In the genomic region with DNA sequence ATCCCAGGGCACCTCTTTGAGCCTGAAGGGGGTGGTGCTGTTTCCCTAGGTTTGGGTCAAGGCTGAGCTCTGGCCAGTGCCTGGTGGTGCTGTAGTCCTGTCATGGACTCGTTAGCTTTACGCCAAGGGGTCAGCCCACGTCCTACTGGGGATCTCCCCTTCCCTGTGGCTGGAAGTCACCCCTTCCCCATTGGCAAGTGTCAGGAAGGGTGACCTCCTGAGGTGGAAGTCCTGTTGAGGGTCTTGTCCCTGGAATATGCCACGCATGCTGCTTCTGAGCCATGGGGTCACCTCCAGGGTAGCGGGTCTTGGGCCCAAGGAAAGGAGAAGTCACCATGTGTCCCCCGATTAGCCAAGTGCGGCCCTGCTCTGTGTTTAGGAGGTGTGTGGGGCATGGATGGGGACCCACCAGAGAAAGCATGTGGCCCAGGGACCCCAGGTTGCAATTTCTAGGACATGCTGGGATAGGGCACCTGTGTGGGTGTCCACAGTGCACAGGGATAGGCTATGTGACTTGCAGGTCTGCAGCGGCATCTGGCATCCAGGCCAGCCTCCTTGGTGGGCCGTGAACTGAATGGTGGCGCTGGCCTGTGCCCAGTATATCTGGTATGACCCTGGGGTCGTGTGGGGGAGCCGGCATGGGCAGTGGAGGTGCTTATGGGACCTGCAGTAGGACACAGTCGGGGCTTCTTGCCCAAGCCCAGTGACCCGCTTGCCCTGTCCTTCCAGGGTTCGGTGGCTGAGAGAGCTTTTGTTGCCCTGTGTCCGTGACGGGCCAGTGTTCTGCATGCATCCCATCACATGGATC, we compare ENCODE assay signal across 20 cellular contexts.
A peak's percentile ranks its signal among the peaks of the same experiment; 100 is the strongest.
DNase-seq lines count a peak whose midpoint lies in the region; ATAC-seq and TF ChIP-seq lines count a peak whose summit lies in the region.
"Had no signal": no experiment of that assay in that cellular context is flagged by ENCODE, and none has a peak within 500 bp of the region (broad histone marks: within the 10 kb centered on the region; RNA-seq: fewer than 3 reads in every experiment).

No MANE protein-coding gene starts in this region.

- TF ChIP-seq CTCF in esophagus muscularis mucosa (IDR thresholded peaks at IDR 0.05) (no peak), natural killer cell (IDR thresholded peaks at IDR 0.05) (no peak), upper lobe of left lung (IDR thresholded peaks at IDR 0.05) (no peak)

- H3K36me3 ChIP-seq in esophagus muscularis mucosa: no peaks in the 10 kb centered on the region
- H3K36me3 ChIP-seq in upper lobe of left lung: no peaks in the 10 kb centered on the region
- H3K36me3 ChIP-seq: cardiac muscle cell had no signal

- WGBS in esophagus muscularis mucosa: 78% methylated on average over 9 of the region's 17 CpGs
- WGBS in upper lobe of left lung, 2 donors: 85 to 91% methylated on average over 9 to 15 of the region's 17 CpGs

- no peaks in the 10 kb centered on the region for H3K4me1 Mint-ChIP-seq in natural killer cell
- no peaks in the 10 kb centered on the region for H3K4me1 Mint-ChIP-seq in activated CD4-positive, alpha-beta memory T cell treated with anti-CD3 and anti-CD28 coated beads, Interleukin-2, amount 10 ng/mL, durations not matched to agents 7 days and 5 days
- H3K4me1 Mint-ChIP-seq: activated naive CD4-positive, alpha-beta T cell treated with anti-CD3 and anti-CD28 coated beads, Interleukin-2, amount 50 U/mL, for 24 hours had no signal

- H3K27me3 ChIP-seq in esophagus muscularis mucosa (no peaks in the 10 kb centered on the region), upper lobe of left lung (no peaks in the 10 kb centered on the region)
- H3K27me3 ChIP-seq: cardiac muscle cell, foreskin keratinocyte had no signal

- ATAC-seq in natural killer cell (no peak), upper lobe of left lung (ENCODE audit: low FRiP score in 2 of 2) (no peak)
- ATAC-seq: A549; activated CD8-positive, alpha-beta T cell treated with anti-CD3 and anti-CD28 coated beads for 36 hours; foreskin keratinocyte; HCT116; K562 had no signal

- H3K4me3 Mint-ChIP-seq in natural killer cell: no peak overlapping the region
- no peak overlapping the region for H3K4me3 Mint-ChIP-seq in activated CD4-positive, alpha-beta memory T cell treated with anti-CD3 and anti-CD28 coated beads, Interleukin-2, amount 10 ng/mL, durations not matched to agents 7 days and 5 days
- H3K4me3 Mint-ChIP-seq: activated CD8-positive, alpha-beta T cell treated with anti-CD3 and anti-CD28 coated beads for 36 hours; activated naive CD4-positive, alpha-beta T cell treated with anti-CD3 and anti-CD28 coated beads, Interleukin-2, amount 50 U/mL, for 24 hours; CD4-positive, alpha-beta T cell had no signal

- H3K9me3 Mint-ChIP-seq in natural killer cell: no peaks in the 10 kb centered on the region
- H3K9me3 Mint-ChIP-seq in activated CD4-positive, alpha-beta memory T cell treated with anti-CD3 and anti-CD28 coated beads, Interleukin-2, amount 10 ng/mL, durations not matched to agents 7 days and 5 days: peaks cover 37% of the 10 kb centered on the region
- H3K9me3 Mint-ChIP-seq: activated naive CD4-positive, alpha-beta T cell treated with anti-CD3 and anti-CD28 coated beads, Interleukin-2, amount 50 U/mL, for 24 hours had no signal

- no peak overlapping the region for H3K4me3 ChIP-seq in esophagus muscularis mucosa
- no peak overlapping the region for H3K4me3 ChIP-seq in upper lobe of left lung
- H3K4me3 ChIP-seq: A549, cardiac muscle cell, K562 had no signal

- intact Hi-C loops in esophagus muscularis mucosa (cut with DNase I): no loop called here
- intact Hi-C loops in natural killer cell (cut with micrococcal nuclease): no loop called here

- no peaks in the 10 kb centered on the region for H3K27me3 Mint-ChIP-seq in natural killer cell (ENCODE audit: low read depth in 2 of 2)
- no peaks in the 10 kb centered on the region for H3K27me3 Mint-ChIP-seq in activated CD4-positive, alpha-beta memory T cell treated with anti-CD3 and anti-CD28 coated beads, Interleukin-2, amount 10 ng/mL, durations not matched to agents 7 days and 5 days
- H3K27me3 Mint-ChIP-seq: activated CD8-positive, alpha-beta T cell treated with anti-CD3 and anti-CD28 coated beads for 36 hours; activated naive CD4-positive, alpha-beta T cell treated with anti-CD3 and anti-CD28 coated beads, Interleukin-2, amount 50 U/mL, for 24 hours; CD4-positive, alpha-beta T cell had no signal

- H3K4me1 ChIP-seq in esophagus muscularis mucosa (no peaks in the 10 kb centered on the region), upper lobe of left lung (no peaks in the 10 kb centered on the region)
- H3K4me1 ChIP-seq: A549, foreskin keratinocyte had no signal

- peak; percentile 41 for DNase-seq in activated effector memory CD4-positive, alpha-beta T cell treated with anti-CD3 and anti-CD28 coated beads, Interleukin-2, amount 50 U/mL, for 16 hours
- DNase-seq in activated effector memory CD4-positive, alpha-beta T cell treated with Interleukin-2 at 50 U/mL for 16 hours: no peak
- DNase-seq in esophagus muscularis mucosa (ENCODE audit: extremely low spot score) (peak; percentile 60), natural killer cell (peak; percentile 7), upper lobe of left lung (peak; percentile 19 to 53), NCI-H2196 treated with DMSO at 0.1 percent for 48 hours (lab: John Stamatoyannopoulos, UW; ENCODE audit: unreplicated experiment) (no peak), T-helper 1 cell (no peak)
- no peak for DNase-seq in activated CD4-positive, alpha-beta memory T cell treated with anti-CD3 and anti-CD28 coated beads, Interleukin-2, amount 10 ng/mL, durations not matched to agents 7 days and 5 days
- DNase-seq: activated CD8-positive, alpha-beta T cell treated with anti-CD3 and anti-CD28 coated beads for 36 hours; foreskin keratinocyte; midbrain; NCI-H345; occipital lobe; stimulated activated CD4-positive, alpha-beta T cell treated with anti-CD3 and anti-CD28 coated beads, Interleukin-15, amount 100 ng/mL, for 24 hours had no signal

- no peak overlapping the region for H3K27ac Mint-ChIP-seq in natural killer cell
- H3K27ac Mint-ChIP-seq in activated CD4-positive, alpha-beta memory T cell treated with anti-CD3 and anti-CD28 coated beads, Interleukin-2, amount 10 ng/mL, durations not matched to agents 7 days and 5 days: no peak overlapping the region
- H3K27ac Mint-ChIP-seq: activated CD8-positive, alpha-beta T cell treated with anti-CD3 and anti-CD28 coated beads for 36 hours; activated naive CD4-positive, alpha-beta T cell treated with anti-CD3 and anti-CD28 coated beads, Interleukin-2, amount 50 U/mL, for 24 hours; CD4-positive, alpha-beta T cell had no signal

- H3K9me3 ChIP-seq in esophagus muscularis mucosa (peaks cover 0 to 61% (median 18%) of the 10 kb centered on the region in 4 donors), upper lobe of left lung (peaks cover 0 to 87% (median 9%) of the 10 kb centered on the region in 4 donors)
- H3K9me3 ChIP-seq: A549 had no signal

- POLR2A ChIA-PET in activated CD4-positive, alpha-beta memory T cell treated with anti-CD3 and anti-CD28 coated beads, Interleukin-2, amount 10 ng/mL, durations not matched to agents 7 days and 5 days (lab: Charles Lee): no interaction called here

- TF ChIP-seq EP300 in esophagus muscularis mucosa (IDR thresholded peaks at IDR 0.05): no peak
- TF ChIP-seq EP300 in upper lobe of left lung (IDR thresholded peaks at IDR 0.05): no peak

- CTCF ChIA-PET in activated CD4-positive, alpha-beta memory T cell treated with anti-CD3 and anti-CD28 coated beads, Interleukin-2, amount 10 ng/mL, durations not matched to agents 7 days and 5 days (lab: Charles Lee): no interaction called here

- H3K27ac ChIP-seq in esophagus muscularis mucosa (replicated peaks in 1 of 4): no peak overlapping the region
- H3K27ac ChIP-seq in upper lobe of left lung: no peak overlapping the region
- H3K27ac ChIP-seq: A549, cardiac muscle cell, foreskin keratinocyte had no signal

- TF ChIP-seq POLR2A in esophagus muscularis mucosa (IDR thresholded peaks at IDR 0.05; ENCODE audit: low read depth) (no peak), upper lobe of left lung (IDR thresholded peaks at IDR 0.05) (no peak)

- H3K36me3 Mint-ChIP-seq in natural killer cell: no peaks in the 10 kb centered on the region
- H3K36me3 Mint-ChIP-seq in activated CD4-positive, alpha-beta memory T cell treated with anti-CD3 and anti-CD28 coated beads, Interleukin-2, amount 10 ng/mL, durations not matched to agents 7 days and 5 days (ENCODE audit: low read depth): no peaks in the 10 kb centered on the region

Comparison
In these comparisons a context has a peak if more than half of its experiments do, and no peak if none do; other contexts are left out.
1. DNase-seq: peak in activated effector memory CD4-positive, alpha-beta T cell treated with anti-CD3 and anti-CD28 coated beads, Interleukin-2, amount 50 U/mL, for 16 hours (single experiment), esophagus muscularis mucosa (single experiment), natural killer cell (single experiment) and upper lobe of left lung (2 of 2); none in activated effector memory CD4-positive, alpha-beta T cell treated with Interleukin-2 at 50 U/mL for 16 hours (single experiment), NCI-H2196 treated with DMSO at 0.1 percent for 48 hours (single experiment), T-helper 1 cell (0 of 5) and activated CD4-positive, alpha-beta memory T cell treated with anti-CD3 and anti-CD28 coated beads, Interleukin-2, amount 10 ng/mL, durations not matched to agents 7 days and 5 days (single experiment).